In the genomic region with DNA sequence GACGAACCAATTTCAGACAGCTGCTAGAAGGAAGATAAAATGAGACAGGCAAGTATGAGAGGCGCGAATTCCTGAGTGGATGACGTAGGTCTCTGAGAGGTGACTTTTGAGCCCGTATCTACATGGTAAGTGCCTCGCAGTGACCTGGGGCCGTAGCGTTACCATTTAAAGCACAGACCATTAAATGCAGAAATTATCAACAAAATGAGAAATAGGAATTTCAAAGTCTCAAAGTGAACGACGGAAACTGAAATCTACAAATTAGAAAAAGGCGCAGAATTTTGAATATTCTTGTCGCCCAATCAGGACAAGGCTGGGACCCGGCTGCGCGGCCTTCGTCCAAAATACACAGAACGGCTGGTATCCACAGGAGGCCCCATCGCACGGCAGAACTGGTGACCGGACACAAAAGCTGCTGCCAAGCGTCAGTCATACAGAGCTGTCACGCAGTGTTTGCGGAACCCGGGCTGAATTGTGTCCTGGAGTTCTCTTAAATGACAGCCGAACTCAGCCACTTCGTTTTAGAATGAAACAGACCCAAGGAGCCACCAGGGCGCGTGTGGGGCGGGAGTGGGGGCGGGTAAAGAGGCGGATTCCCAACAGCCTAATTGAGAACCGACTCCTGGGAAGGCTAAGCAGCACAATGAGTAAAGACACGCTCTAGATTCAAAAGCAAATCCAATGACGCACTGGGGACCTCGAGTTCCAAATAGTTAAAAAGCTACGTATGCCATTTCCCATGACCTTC, we compare ENCODE assay signal across 8 cellular contexts. TPM values are rescaled to one million over a fixed set of nuclear protein-coding genes. Genes with fewer than 3 reads are reported as not detected.
DNase-seq lines count a peak whose midpoint lies in the region; ATAC-seq and TF ChIP-seq lines count a peak whose summit lies in the region.

No MANE protein-coding gene starts in this region.

- H3K27me3 Mint-ChIP-seq in CD8-positive, alpha-beta memory T cell = no peaks in the 10 kb centered on the region

- H3K36me3 ChIP-seq in CD8-positive, alpha-beta memory T cell (ENCODE audit: insufficient read depth, low read length) = no peaks in the 10 kb centered on the region
- H3K36me3 ChIP-seq in OCI-LY3 (replicated peaks; ENCODE audit: low read depth, low read length) (no peaks in the 10 kb centered on the region), esophagus (ENCODE audit: control insufficient read depth in 2 of 2, insufficient read depth in 2 of 2, low read length in 1 of 2) (no peaks in the 10 kb centered on the region)

- 0 out of 2 replicates have a peak, but pooled peaks have one; percentile 11 for TF ChIP-seq EP300 in Ishikawa (IDR thresholded peaks at IDR 0.05; ENCODE audit: borderline replicate concordance)

- H3K27ac ChIP-seq in CD8-positive, alpha-beta memory T cell (ENCODE audit: low read depth, low read length) = peak overlapping the region; percentile 94
- peak overlapping the region; percentile 98 for H3K27ac ChIP-seq in OCI-LY3 (ENCODE audit: low read length)
- peak overlapping the region; percentile 91 to 100 for H3K27ac ChIP-seq in esophagus (ENCODE audit: low read depth in 2 of 2, low read length in 1 of 2)

- no peak overlapping the region for H2AFZ ChIP-seq in OCI-LY3 (ENCODE audit: low read depth, low read length)

- H3K27ac Mint-ChIP-seq in CD8-positive, alpha-beta memory T cell = no peak overlapping the region

- POLR2A ChIA-PET in CD8-positive, alpha-beta memory T cell (lab: Charles Lee) = interaction anchor here (0.7 to 8.3 kb wide), 8 partner anchors 14 to 479 kb away, joined by 3 to 177 read pairs (median 12); partner anchors contain the start of genes BOLA1, OTUD7B, RPRD2 and SF3B4

- peak overlapping the region; percentile 70 for H3K4me3 ChIP-seq in CD8-positive, alpha-beta memory T cell (ENCODE audit: low read length)
- peak overlapping the region; percentile 75 for H3K4me3 ChIP-seq in OCI-LY3 (ENCODE audit: low read length)
- H3K4me3 ChIP-seq in esophagus (ENCODE audit: low read depth in 1 of 2, low read length in 2 of 2) = peak overlapping the region; percentile 60 to 71

- TF ChIP-seq CTCF in OCI-LY3 (IDR thresholded peaks at IDR 0.05; ENCODE audit: low read depth, low read length) = no peak

- ATAC-seq in GM19351 (IDR thresholded peaks at IDR 0.05; ENCODE audit: unreplicated experiment) = no peak

- CTCF ChIA-PET in CD8-positive, alpha-beta memory T cell (lab: Charles Lee) = interaction anchor here (0.9 to 2.2 kb wide), 5 partner anchors 16 to 42 kb away, joined by 3 to 9 read pairs (median 5); no protein-coding TSS in a partner anchor

- H3K4me3 Mint-ChIP-seq in CD8-positive, alpha-beta memory T cell = no peak overlapping the region

- no peaks in the 10 kb centered on the region for H3K9me3 ChIP-seq in CD8-positive, alpha-beta memory T cell (ENCODE audit: low read length)
- H3K9me3 ChIP-seq in OCI-LY3 (ENCODE audit: insufficient read depth, low read length) (no peaks in the 10 kb centered on the region), esophagus (ENCODE audit: control insufficient read depth in 2 of 2, insufficient read depth in 1 of 2, low read depth in 1 of 2, low read length in 1 of 2) (no peaks in the 10 kb centered on the region)

- peak overlapping the region; percentile 82 for H3K9ac ChIP-seq in OCI-LY3 (ENCODE audit: low read length)

- H3K4me1 ChIP-seq in CD8-positive, alpha-beta memory T cell (ENCODE audit: insufficient read depth, low read length) = peaks cover 36% of the 10 kb centered on the region
- peaks cover 23% of the 10 kb centered on the region for H3K4me1 ChIP-seq in OCI-LY3 (ENCODE audit: low read length)
- H3K4me1 ChIP-seq in esophagus (ENCODE audit: control insufficient read depth in 2 of 2, insufficient read depth in 2 of 2, low read length in 1 of 2) = no peaks in the 10 kb centered on the region

- WGBS in esophagus, 2 donors = 0 to 1% methylated on average over 36 of the region's 36 CpGs

- TF ChIP-seq RAD21 in Ishikawa (IDR thresholded peaks at IDR 0.05; ENCODE audit: low read depth) = no peak

- no peaks in the 10 kb centered on the region for H4K20me1 ChIP-seq in OCI-LY3 (ENCODE audit: insufficient read depth, low read length)

- H3K9me3 Mint-ChIP-seq in CD8-positive, alpha-beta memory T cell = no peaks in the 10 kb centered on the region

- H3K27me3 ChIP-seq in CD8-positive, alpha-beta memory T cell (ENCODE audit: insufficient read depth, low read length, poor library complexity, severe bottlenecking) = no peaks in the 10 kb centered on the region
- no peaks in the 10 kb centered on the region for H3K27me3 ChIP-seq in OCI-LY3 (ENCODE audit: low read depth, low read length)
- H3K27me3 ChIP-seq in esophagus (ENCODE audit: control insufficient read depth in 1 of 2, insufficient read depth in 2 of 2, low read length in 2 of 2) = no peaks in the 10 kb centered on the region

- H3K79me2 ChIP-seq in OCI-LY3 (ENCODE audit: low read length) = peaks cover 12% of the 10 kb centered on the region; the same call in 1 of the 2 replicates

- H3K4me2 ChIP-seq in OCI-LY3 (ENCODE audit: low read length) = peak overlapping the region; percentile 84

- H3K4me1 Mint-ChIP-seq in CD8-positive, alpha-beta memory T cell = peaks cover 9 to 21% (median 12%) of the 10 kb centered on the region in 3 donors

- H3K36me3 Mint-ChIP-seq in CD8-positive, alpha-beta memory T cell = no peaks in the 10 kb centered on the region

- DNase-seq in CD8-positive, alpha-beta memory T cell = peak; percentile 41 to 78 (median 64)
- peak; percentile 72 for DNase-seq in activated T-cell treated with anti-CD3 and anti-CD28 coated beads, Interleukin-2, amount 50 U/mL, for 1 hour
- DNase-seq in mucosa of gallbladder (ENCODE audit: low spot score) = peak; percentile 89
- DNase-seq in stimulated activated CD8-positive, alpha-beta memory T cell treated with anti-CD3 and anti-CD28 coated beads, Interleukin-7, amount 100 ng/mL, for 24 hours (ENCODE audit: low read depth) = peak; percentile 33

TF ChIP-seq in Ishikawa, 13 proteins besides CTCF, POLR2A, EP300 and RAD21:
- TF ChIP-seq NFIC (IDR thresholded peaks at IDR 0.05) = peak; percentile 56; the same call in 1 of the 2 replicates
- TF ChIP-seq FOXM1 (IDR thresholded peaks at IDR 0.05; ENCODE audit: borderline replicate concordance, low read depth) = peak; percentile 81; the same call in 1 of the 2 replicates
- TF ChIP-seq CREB1 (IDR thresholded peaks at IDR 0.05; ENCODE audit: low read depth) = no peak

RNA-seq across cellular contexts. Expression of gene BOLA1, which starts 13.8 kb away (rescaled TPM):
- total RNA-seq in CD8-positive, alpha-beta memory T cell = 10 to 100 TPM; 27.3 to 28.4 TPM
- polyA plus RNA-seq in CD8-positive, alpha-beta memory T cell = 31.6 TPM
- polyA plus RNA-seq in esophagus = 10 to 100 TPM; 20.6 to 31.0 TPM
- 22.8 TPM for total RNA-seq in mucosa of gallbladder

RNA-seq across cellular contexts. Expression of gene SV2A, which starts 32.1 kb away (rescaled TPM):
- total RNA-seq in CD8-positive, alpha-beta memory T cell = 1 to 10 TPM; 5.6 to 6.0 TPM
- 2.9 TPM for polyA plus RNA-seq in CD8-positive, alpha-beta memory T cell
- under 1 TPM; 0.49 to 0.67 TPM for polyA plus RNA-seq in esophagus
- 3.4 TPM for total RNA-seq in mucosa of gallbladder

RNA-seq across cellular contexts. Expression of gene SF3B4, which starts 42.1 kb away (rescaled TPM):
- 100 to 1,000 TPM; 111 to 124 TPM for total RNA-seq in CD8-positive, alpha-beta memory T cell
- 112 TPM for polyA plus RNA-seq in CD8-positive, alpha-beta memory T cell
- polyA plus RNA-seq in esophagus = 10 to 100 TPM; 30.2 to 40.1 TPM
- 43.7 TPM for total RNA-seq in mucosa of gallbladder

RNA-seq across cellular contexts. Expression of gene MTMR11, which starts 51.1 kb away (rescaled TPM):
- total RNA-seq in CD8-positive, alpha-beta memory T cell = 1 to 10 TPM; 1.6 to 1.9 TPM
- 0.14 TPM for polyA plus RNA-seq in CD8-positive, alpha-beta memory T cell
- 1 to 10 TPM; 5.0 to 7.4 TPM for polyA plus RNA-seq in esophagus
- total RNA-seq in mucosa of gallbladder = 97.8 TPM

Comparison
In these comparisons a context has a peak if more than half of its experiments do, and no peak if none do; other contexts are left out.
1. DNase-seq: peak in every context shown above with its lines; median percentile 89 in mucosa of gallbladder; 72 in activated T-cell treated with anti-CD3 and anti-CD28 coated beads, Interleukin-2, amount 50 U/mL, for 1 hour; 64 in CD8-positive, alpha-beta memory T cell; 33 in stimulated activated CD8-positive, alpha-beta memory T cell treated with anti-CD3 and anti-CD28 coated beads, Interleukin-7, amount 100 ng/mL, for 24 hours.